ENCODE assay signal across 9 cellular contexts in the genomic region with DNA sequence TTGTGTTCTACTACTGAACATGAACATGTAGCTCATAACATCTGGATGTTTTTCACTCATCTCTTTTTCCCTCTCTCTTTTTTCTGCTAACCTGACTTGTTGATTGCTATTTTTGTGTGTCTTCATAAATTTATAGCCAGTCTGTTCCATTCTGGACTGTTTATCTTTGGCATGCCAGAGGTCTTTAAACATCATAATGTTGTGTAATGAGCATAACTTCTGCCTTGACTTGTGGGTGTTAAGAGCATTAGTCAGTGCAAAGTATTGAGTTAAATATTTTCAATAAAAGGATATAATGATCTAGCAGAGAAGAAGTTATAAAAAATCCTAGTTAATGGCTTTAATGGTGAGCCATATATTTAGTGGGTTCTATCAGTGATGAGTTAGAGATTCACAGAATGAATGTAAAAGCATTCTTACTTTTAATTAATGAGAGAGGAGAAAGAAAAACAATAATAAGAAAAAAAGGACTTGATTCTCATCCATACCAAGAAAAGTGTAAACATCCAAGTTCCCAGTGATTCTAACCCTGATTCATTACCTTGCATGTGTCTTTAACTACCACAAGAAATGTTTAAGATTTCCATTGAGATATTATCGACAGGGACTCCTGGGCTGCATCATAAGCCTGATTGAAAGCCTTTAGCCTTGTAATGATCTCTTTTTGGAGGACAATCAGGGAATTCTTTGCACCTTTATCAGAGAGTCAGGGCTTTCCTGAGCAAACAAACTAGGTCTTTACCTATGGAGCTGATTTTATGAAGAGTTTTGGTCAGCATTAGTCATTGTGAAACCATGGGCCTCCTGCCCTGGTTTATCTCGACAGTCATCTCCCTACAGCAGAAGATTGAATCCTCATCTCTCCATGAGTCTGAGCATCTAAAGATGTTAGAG. TPM values are rescaled to one million over a fixed set of nuclear protein-coding genes. Genes with fewer than 3 reads are reported as not detected.
DNase-seq lines count a peak whose midpoint lies in the region; ATAC-seq and TF ChIP-seq lines count a peak whose summit lies in the region.
"Had no signal": no experiment of that assay in that cellular context is flagged by ENCODE, and none has a peak within 500 bp of the region (broad histone marks: within the 10 kb centered on the region; RNA-seq: fewer than 3 reads in every experiment).

No MANE protein-coding gene starts in this region.

- H3K36me3 ChIP-seq in ACC112 (ENCODE audit: insufficient read depth, low read length) (no peaks in the 10 kb centered on the region), MM.1S (replicated peaks; ENCODE audit: insufficient read depth, low read length) (no peaks in the 10 kb centered on the region)

- H2AFZ ChIP-seq in ACC112 (ENCODE audit: low read length, unreplicated experiment) (peak overlapping the region; percentile 35), MM.1S (ENCODE audit: low read length) (no peak overlapping the region)

- H3K4me2 ChIP-seq in MM.1S (ENCODE audit: low read depth, low read length) = peak overlapping the region; percentile 13; the same call in 1 of the 2 replicates

- no peaks in the 10 kb centered on the region for H3K27me3 ChIP-seq in ACC112 (ENCODE audit: insufficient read depth, low read length)
- H3K27me3 ChIP-seq in MM.1S (replicated peaks; ENCODE audit: insufficient read depth, low read length) = no peaks in the 10 kb centered on the region

- peaks cover 11% of the 10 kb centered on the region for H3F3A ChIP-seq in MM.1S (ENCODE audit: insufficient read depth, low read length)

- H3K9me3 ChIP-seq in MM.1S (replicated peaks; ENCODE audit: insufficient read depth, low read length) = no peaks in the 10 kb centered on the region

- H4K20me1 ChIP-seq in MM.1S (ENCODE audit: insufficient read depth, low read length) = no peaks in the 10 kb centered on the region

- peak overlapping the region; percentile 48 for H3K4me3 ChIP-seq in ACC112 (ENCODE audit: low read depth, low read length)
- no peak overlapping the region for H3K4me3 ChIP-seq in MM.1S (ENCODE audit: low read length)
- no peak overlapping the region for H3K4me3 ChIP-seq in fibroblast of the aortic adventitia (ENCODE audit: low read depth, low read length)

- H3K9me2 ChIP-seq in MM.1S (replicated peaks; ENCODE audit: insufficient read depth, low read length) = no peaks in the 10 kb centered on the region

- no peak for TF ChIP-seq CTCF in MM.1S (IDR thresholded peaks at IDR 0.05; ENCODE audit: low read length)
- no peak for TF ChIP-seq CTCF in fibroblast of the aortic adventitia (IDR thresholded peaks at IDR 0.05; ENCODE audit: insufficient read depth, low read length)
- TF ChIP-seq CTCF in GM20000 (IDR thresholded peaks at IDR 0.05; ENCODE audit: extremely low read depth, missing control alignments) = no peak

- H3K9ac ChIP-seq in MM.1S (ENCODE audit: low read length) = no peak overlapping the region

- H3K79me2 ChIP-seq in ACC112 (ENCODE audit: control insufficient read depth, insufficient read depth, low read length, unreplicated experiment) (no peaks in the 10 kb centered on the region), MM.1S (ENCODE audit: low read length) (no peaks in the 10 kb centered on the region)

- ATAC-seq in GM19397 (IDR thresholded peaks at IDR 0.05; ENCODE audit: unreplicated experiment) = peak; percentile 49

- H3K27ac ChIP-seq in ACC112 (ENCODE audit: low read depth, low read length) (peak overlapping the region; percentile 78), MM.1S (ENCODE audit: low read length) (no peak overlapping the region)

- peaks cover 41% of the 10 kb centered on the region for H3K4me1 ChIP-seq in ACC112 (ENCODE audit: control insufficient read depth, insufficient read depth, low read length, unreplicated experiment)
- H3K4me1 ChIP-seq in MM.1S (ENCODE audit: low read length) = peaks cover 32% of the 10 kb centered on the region

- DNase-seq in MM.1S (no peak), fibroblast of the aortic adventitia (ENCODE audit: low read depth) (peak; percentile 64), NCI-H1092 treated with DMSO at 0.1 percent for 48 hours (lab: John Stamatoyannopoulos, UW) (no peak), NCI-H1694 (lab: John Stamatoyannopoulos, UW) (no peak), GM20000 (ENCODE audit: low spot score) (no peak), iPS-NIHi11 (ENCODE audit: low spot score) (no peak)
- DNase-seq: activated T-cell treated with anti-CD3 and anti-CD28 coated beads, Interleukin-2, amount 50 U/mL, for 72 hours had no signal

RNA-seq across cellular contexts. Expression of a gene that starts 22.9 kb away (rescaled TPM):
- 6.1 and 22.6 TPM in 2 replicates for total RNA-seq in fibroblast of the aortic adventitia (ENCODE audit: low replicate concordance)
